17 cellular contexts compared by ENCODE assay signal in the genomic region with DNA sequence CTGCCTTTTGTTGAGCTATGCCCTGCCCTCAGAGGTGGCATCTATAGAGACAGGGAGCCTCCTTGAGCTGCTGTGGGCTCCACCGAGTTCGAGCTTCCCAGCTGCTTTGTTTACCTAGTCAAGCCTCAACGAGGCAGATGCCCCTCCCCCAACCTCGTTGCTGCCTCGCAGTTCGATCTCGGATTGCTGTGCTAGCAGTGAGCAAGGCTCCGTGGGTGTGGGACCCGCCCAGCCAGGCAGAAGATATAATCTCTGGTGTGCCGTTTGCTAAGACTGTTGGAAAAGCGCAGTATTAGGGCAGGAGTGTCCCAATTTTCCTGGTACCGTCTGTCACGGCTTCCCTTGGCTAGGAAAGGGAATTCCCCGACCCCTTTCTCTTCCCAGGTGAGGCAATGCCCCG.
"Had no signal": no experiment of that assay in that cellular context is flagged by ENCODE, and none has a peak within 500 bp of the region (broad histone marks: within the 10 kb centered on the region; RNA-seq: fewer than 3 reads in every experiment).

No MANE protein-coding gene starts in this region.

- H3K4me1 Mint-ChIP-seq: naive thymus-derived CD8-positive, alpha-beta T cell had no signal

- H3K27ac ChIP-seq: foreskin keratinocyte, right atrium auricular region, stomach, thoracic aorta, transverse colon had no signal

- H3K27ac Mint-ChIP-seq: dendritic cell treated with granulocyte-macrophage colony-stimulating factor and Interleukin-4, amounts not matched to agents 40 ng/mL and 50 ng/mL, for 4 days; effector memory CD8-positive, alpha-beta T cell had no signal

- FAIRE-seq: colon, endothelial cell of umbilical vein, small intestine had no signal

- H3K9me3 Mint-ChIP-seq: effector memory CD8-positive, alpha-beta T cell had no signal

- H3K27me3 ChIP-seq: foreskin keratinocyte, right atrium auricular region, transverse colon had no signal

- H3K9me3 ChIP-seq: mucosa of descending colon, transverse colon had no signal

- H3K4me1 ChIP-seq: foreskin keratinocyte, right atrium auricular region, transverse colon had no signal

- H3K27me3 Mint-ChIP-seq: dendritic cell treated with granulocyte-macrophage colony-stimulating factor and Interleukin-4, amounts not matched to agents 40 ng/mL and 50 ng/mL, for 4 days had no signal

- DNase-seq: effector memory CD8-positive, alpha-beta T cell; erythroblast; foreskin keratinocyte; kidney glomerular epithelial cell; mucosa of descending colon; naive thymus-derived CD8-positive, alpha-beta T cell; small intestine; stimulated activated CD4-positive, alpha-beta T cell treated with anti-CD3 and anti-CD28 coated beads, Interleukin-12 subunit alpha, Interleukin-12 subunit beta, amount 100 ng/mL, for 4 hours; stimulated activated naive CD4-positive, alpha-beta T cell; stomach; substantia nigra; transverse colon had no signal

- H3K4me3 Mint-ChIP-seq: dendritic cell treated with granulocyte-macrophage colony-stimulating factor and Interleukin-4, amounts not matched to agents 40 ng/mL and 50 ng/mL, for 4 days; effector memory CD8-positive, alpha-beta T cell; naive thymus-derived CD8-positive, alpha-beta T cell had no signal

- H3K36me3 ChIP-seq: right atrium auricular region, stomach, thoracic aorta, transverse colon had no signal

- ATAC-seq: effector memory CD8-positive, alpha-beta T cell; mucosa of descending colon; naive thymus-derived CD8-positive, alpha-beta T cell had no signal

- H3K4me3 ChIP-seq: mucosa of descending colon, right atrium auricular region, stomach, thoracic aorta, transverse colon had no signal
